Comparison of ENCODE assay signal across 1 cellular context in the genomic region with DNA sequence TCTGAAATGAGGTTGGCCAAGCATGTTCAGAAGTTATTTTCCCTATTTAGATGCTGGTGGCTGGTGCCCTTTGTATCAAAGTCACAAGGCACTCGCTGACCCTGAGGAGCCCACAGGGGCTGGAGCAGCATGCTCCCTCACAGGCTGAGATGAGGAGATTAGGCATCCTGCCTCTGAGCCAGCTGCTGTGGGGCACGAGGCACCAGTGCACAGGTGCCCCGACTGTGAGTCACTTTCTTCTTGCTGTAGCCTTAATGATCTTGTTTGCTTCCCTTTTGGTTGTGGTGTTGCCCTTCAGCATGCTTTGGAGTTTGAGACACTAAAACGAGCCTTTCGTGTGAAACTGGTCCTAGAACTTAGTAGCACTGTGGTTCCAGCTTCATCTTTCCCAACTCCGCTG.
TF ChIP-seq lines count a peak whose summit lies in the region.

No MANE protein-coding gene starts in this region.

TF ChIP-seq in WTC11, 78 proteins besides CTCF, POLR2A, EP300 and RAD21 (continued from another document):
- TF ChIP-seq, protein P1, sequence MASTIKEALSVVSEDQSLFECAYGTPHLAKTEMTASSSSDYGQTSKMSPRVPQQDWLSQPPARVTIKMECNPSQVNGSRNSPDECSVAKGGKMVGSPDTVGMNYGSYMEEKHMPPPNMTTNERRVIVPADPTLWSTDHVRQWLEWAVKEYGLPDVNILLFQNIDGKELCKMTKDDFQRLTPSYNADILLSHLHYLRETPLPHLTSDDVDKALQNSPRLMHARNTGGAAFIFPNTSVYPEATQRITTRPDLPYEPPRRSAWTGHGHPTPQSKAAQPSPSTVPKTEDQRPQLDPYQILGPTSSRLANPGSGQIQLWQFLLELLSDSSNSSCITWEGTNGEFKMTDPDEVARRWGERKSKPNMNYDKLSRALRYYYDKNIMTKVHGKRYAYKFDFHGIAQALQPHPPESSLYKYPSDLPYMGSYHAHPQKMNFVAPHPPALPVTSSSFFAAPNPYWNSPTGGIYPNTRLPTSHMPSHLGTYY (CRISPR knock-in tag; IDR thresholded peaks at IDR 0.05), result no peak
- TF ChIP-seq, protein P2, sequence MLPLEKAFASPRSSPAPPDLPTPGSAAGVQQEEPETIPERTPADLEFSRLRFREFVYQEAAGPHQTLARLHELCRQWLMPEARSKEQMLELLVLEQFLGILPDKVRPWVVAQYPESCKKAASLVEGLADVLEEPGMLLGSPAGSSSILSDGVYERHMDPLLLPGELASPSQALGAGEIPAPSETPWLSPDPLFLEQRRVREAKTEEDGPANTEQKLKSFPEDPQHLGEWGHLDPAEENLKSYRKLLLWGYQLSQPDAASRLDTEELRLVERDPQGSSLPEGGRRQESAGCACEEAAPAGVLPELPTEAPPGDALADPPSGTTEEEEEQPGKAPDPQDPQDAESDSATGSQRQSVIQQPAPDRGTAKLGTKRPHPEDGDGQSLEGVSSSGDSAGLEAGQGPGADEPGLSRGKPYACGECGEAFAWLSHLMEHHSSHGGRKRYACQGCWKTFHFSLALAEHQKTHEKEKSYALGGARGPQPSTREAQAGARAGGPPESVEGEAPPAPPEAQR (CRISPR knock-in tag; IDR thresholded peaks at IDR 0.05), result no peak
- TF ChIP-seq OVOL2 (CRISPR knock-in tag; IDR thresholded peaks at IDR 0.05; ENCODE audit: borderline replicate concordance), result no peak
- TF ChIP-seq GABPB1 (CRISPR knock-in tag; IDR thresholded peaks at IDR 0.05), result no peak
- TF ChIP-seq, protein P3, sequence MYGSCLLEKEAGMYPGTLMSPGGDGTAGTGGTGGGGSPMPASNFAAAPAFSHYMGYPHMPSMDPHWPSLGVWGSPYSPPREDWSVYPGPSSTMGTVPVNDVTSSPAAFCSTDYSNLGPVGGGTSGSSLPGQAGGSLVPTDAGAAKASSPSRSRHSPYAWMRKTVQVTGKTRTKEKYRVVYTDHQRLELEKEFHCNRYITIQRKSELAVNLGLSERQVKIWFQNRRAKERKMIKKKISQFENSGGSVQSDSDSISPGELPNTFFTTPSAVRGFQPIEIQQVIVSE (CRISPR knock-in tag; IDR thresholded peaks at IDR 0.05; ENCODE audit: borderline replicate concordance), result no peak
- no peak for TF ChIP-seq GRHL2 (CRISPR knock-in tag; IDR thresholded peaks at IDR 0.05; ENCODE audit: insufficient replicate concordance, severe bottlenecking)
